Comparison of ENCODE assay signal across 7 cellular contexts in genomic region chr1:100038401-100039306, GRCh38.
DNase-seq lines count a peak whose midpoint lies in the region; ATAC-seq lines count a peak whose summit lies in the region.

No MANE protein-coding gene starts in this region.

- peak; percentile 47 for ATAC-seq in GM18502 (IDR thresholded peaks at IDR 0.05; ENCODE audit: poor library complexity, unreplicated experiment)
- peak; percentile 48 for ATAC-seq in HG02678 (IDR thresholded peaks at IDR 0.05; ENCODE audit: unreplicated experiment)

- DNase-seq in NCI-H146 (lab: John Stamatoyannopoulos, UW) (peak; percentile 76), cerebellar cortex (ENCODE audit: low spot score) (peak; percentile 61), kidney tubule cell (ENCODE audit: low spot score) (peak; percentile 79)
- peak; percentile 73 for DNase-seq in activated CD4-positive, CD25-positive, alpha-beta regulatory T cell treated with anti-CD3 and anti-CD28 coated beads, Interleukin-2, amount 50 U/mL, for 72 hours
- peak; percentile 91 for DNase-seq in stimulated activated CD4-positive, alpha-beta T cell treated with anti-CD3 and anti-CD28 coated beads, Interleukin-1b, Interleukin-23, amount 100 ng/mL, for 48 hours

Comparison
In these comparisons a context has a peak if more than half of its experiments do, and no peak if none do; other contexts are left out.
1. Peak in every context shown above with its lines: DNase-seq and ATAC-seq.